29 cellular contexts compared by ENCODE assay signal in genomic region chr16:77306050-77306616, GRCh38.
A peak's percentile ranks its signal among the peaks of the same experiment; 100 is the strongest.
DNase-seq lines count a peak whose midpoint lies in the region; ATAC-seq and TF ChIP-seq lines count a peak whose summit lies in the region.
"Had no signal": no experiment of that assay in that cellular context is flagged by ENCODE, and none has a peak within 500 bp of the region (broad histone marks: within the 10 kb centered on the region; RNA-seq: fewer than 3 reads in every experiment).

No MANE protein-coding gene starts in this region.

- no peak overlapping the region for H3K27ac ChIP-seq in PC-3 (ENCODE audit: low read length)
- H3K27ac ChIP-seq: body of pancreas, dorsolateral prefrontal cortex, gastroesophageal sphincter, RWPE1, SK-N-MC, suprapubic skin, uterus had no signal

- H3K4me3 Mint-ChIP-seq in activated T-cell treated with anti-CD3 and anti-CD28 coated beads, Interleukin-2, amount 50 U/mL, for 72 hours: no peak overlapping the region
- H3K4me3 Mint-ChIP-seq in T-cell: no peak overlapping the region
- H3K4me3 Mint-ChIP-seq: activated CD4-positive, alpha-beta memory T cell treated with anti-CD3 and anti-CD28 coated beads, Interleukin-2, amount 10 ng/mL, durations not matched to agents 7 days and 5 days; activated naive CD8-positive, alpha-beta T cell; naive thymus-derived CD4-positive, alpha-beta T cell; T-helper 1 cell treated with Interleukin-12 subunit alpha and Interleukin-12 subunit beta and Interleukin-4 antibody, amounts not matched to agents 30 μg/mL and 1 μg/mL, for 36 hours had no signal

- H3K9ac ChIP-seq in PC-3 (ENCODE audit: low read length): no peak overlapping the region

- no peak overlapping the region for H3K27ac Mint-ChIP-seq in activated T-cell treated with anti-CD3 and anti-CD28 coated beads, Interleukin-2, amount 50 U/mL, for 72 hours
- no peak overlapping the region for H3K27ac Mint-ChIP-seq in T-cell
- H3K27ac Mint-ChIP-seq: activated CD4-positive, alpha-beta memory T cell treated with anti-CD3 and anti-CD28 coated beads, Interleukin-2, amount 10 ng/mL, durations not matched to agents 7 days and 5 days; activated naive CD8-positive, alpha-beta T cell; IgD-negative memory B cell; naive thymus-derived CD4-positive, alpha-beta T cell; T-helper 1 cell treated with Interleukin-12 subunit alpha and Interleukin-12 subunit beta and Interleukin-4 antibody, amounts not matched to agents 30 μg/mL and 1 μg/mL, for 36 hours had no signal

- H3F3A ChIP-seq in PC-3 (ENCODE audit: low read length, unreplicated experiment): no peaks in the 10 kb centered on the region

- TF ChIP-seq CTCF in LNCaP clone FGC (IDR thresholded peaks at IDR 0.05; ENCODE audit: control insufficient read depth, extremely low read depth, insufficient read depth) (no peak), PC-3 (conservative IDR thresholded peaks at IDR 0.05; ENCODE audit: low read depth, low read length) (no peak), kidney epithelial cell (IDR thresholded peaks at IDR 0.05; ENCODE audit: insufficient read depth, low read length, poor library complexity, severe bottlenecking) (no peak)

- H2AFZ ChIP-seq in PC-3 (ENCODE audit: low read length): no peak overlapping the region

- intact Hi-C loops in PC-3 (cut with micrococcal nuclease): no loop called here

- H3K4me3 ChIP-seq in LNCaP clone FGC (ENCODE audit: low read depth, low read length) (no peak overlapping the region), PC-3 (ENCODE audit: low read length) (no peak overlapping the region), kidney epithelial cell (ENCODE audit: low read depth, low read length) (no peak overlapping the region)
- H3K4me3 ChIP-seq: body of pancreas, dorsolateral prefrontal cortex, gastroesophageal sphincter, SK-N-MC, suprapubic skin, uterus had no signal

- H3K36me3 Mint-ChIP-seq in activated T-cell treated with anti-CD3 and anti-CD28 coated beads, Interleukin-2, amount 50 U/mL, for 72 hours (ENCODE audit: insufficient read depth in 2 of 2): peaks cover 0 to 2% of the 10 kb centered on the region in 2 donors
- H3K36me3 Mint-ChIP-seq in T-cell: no peaks in the 10 kb centered on the region
- H3K36me3 Mint-ChIP-seq: activated naive CD8-positive, alpha-beta T cell; IgD-negative memory B cell; naive thymus-derived CD4-positive, alpha-beta T cell had no signal

- DNase-seq in G401 (ENCODE audit: low spot score): peak; percentile 43
- DNase-seq in LNCaP clone FGC (ENCODE audit: low read depth): peak; percentile 53
- peak; percentile 29 for DNase-seq in PC-3
- peak; percentile 34 for DNase-seq in kidney epithelial cell (ENCODE audit: low read depth)
- no peak for DNase-seq in activated T-cell treated with anti-CD3 and anti-CD28 coated beads, Interleukin-2, amount 50 U/mL, for 72 hours
- no peak for DNase-seq in T-cell
- DNase-seq: activated CD4-positive, alpha-beta memory T cell treated with anti-CD3 and anti-CD28 coated beads, Interleukin-2, amount 10 ng/mL, durations not matched to agents 7 days and 5 days; activated CD4-positive, CD25-positive, alpha-beta regulatory T cell treated with anti-CD3 and anti-CD28 coated beads, Interleukin-2, amount 50 U/mL, for 72 hours; body of pancreas; cerebellar nuclear complex; dorsolateral prefrontal cortex; H7; islet precursor cell; midbrain; MV-4-11; NCI-H1694; NCI-H526 treated with DMSO at 0.1 percent for 48 hours; occipital lobe; stimulated activated naive CD4-positive, alpha-beta T cell; uterus had no signal

- no TSS peak for BruUV-seq in PC-3 (replicated peaks; lab: Mats Ljungman, UMichigan)

- H3K27me3 ChIP-seq in PC-3 (ENCODE audit: low read length) (no peaks in the 10 kb centered on the region), kidney epithelial cell (ENCODE audit: control insufficient read depth, insufficient read depth, low read length) (no peaks in the 10 kb centered on the region)
- H3K27me3 ChIP-seq: suprapubic skin, uterus had no signal

- peaks cover 41% of the 10 kb centered on the region for H3K4me1 ChIP-seq in PC-3 (ENCODE audit: insufficient read depth, low read length)
- H3K4me1 ChIP-seq: body of pancreas, gastroesophageal sphincter, suprapubic skin, uterus had no signal

- H3K27me3 Mint-ChIP-seq in activated T-cell treated with anti-CD3 and anti-CD28 coated beads, Interleukin-2, amount 50 U/mL, for 72 hours (ENCODE audit: low read depth): peaks cover 39% of the 10 kb centered on the region
- peaks cover 3 to 7% of the 10 kb centered on the region in 2 donors for H3K27me3 Mint-ChIP-seq in T-cell
- H3K27me3 Mint-ChIP-seq: activated naive CD8-positive, alpha-beta T cell had no signal

- no peaks in the 10 kb centered on the region for H3K9me2 ChIP-seq in PC-3 (replicated peaks; ENCODE audit: low read length)

- POLR2A ChIA-PET in PC-3 (lab: Charles Lee; ENCODE audit: unreplicated experiment) (no interaction called here), T-cell (lab: Charles Lee) (no interaction called here)

- no peaks in the 10 kb centered on the region for H3K79me2 ChIP-seq in PC-3 (ENCODE audit: low read length)

- H3K9me3 ChIP-seq in PC-3 (ENCODE audit: low read length): no peaks in the 10 kb centered on the region
- H3K9me3 ChIP-seq: body of pancreas, gastroesophageal sphincter, suprapubic skin, uterus had no signal

- peaks cover 40% of the 10 kb centered on the region for H3K4me1 Mint-ChIP-seq in activated T-cell treated with anti-CD3 and anti-CD28 coated beads, Interleukin-2, amount 50 U/mL, for 72 hours (ENCODE audit: low read depth)
- H3K4me1 Mint-ChIP-seq in T-cell: no peaks in the 10 kb centered on the region
- H3K4me1 Mint-ChIP-seq: IgD-negative memory B cell had no signal

- no peak overlapping the region for H3K4me2 ChIP-seq in PC-3 (ENCODE audit: low read length)

- H4K20me1 ChIP-seq in PC-3 (ENCODE audit: low read length): no peaks in the 10 kb centered on the region

- CTCF ChIA-PET in PC-3 (lab: Charles Lee): no interaction called here
- CTCF ChIA-PET in T-cell (lab: Charles Lee): no interaction called here

- peaks cover 0 to 2% of the 10 kb centered on the region in 2 donors for H3K9me3 Mint-ChIP-seq in activated T-cell treated with anti-CD3 and anti-CD28 coated beads, Interleukin-2, amount 50 U/mL, for 72 hours
- H3K9me3 Mint-ChIP-seq in T-cell: peaks cover 0 to 3% (median 0%) of the 10 kb centered on the region in 3 donors
- H3K9me3 Mint-ChIP-seq: activated CD4-positive, alpha-beta memory T cell treated with anti-CD3 and anti-CD28 coated beads, Interleukin-2, amount 10 ng/mL, durations not matched to agents 7 days and 5 days; IgD-negative memory B cell; naive thymus-derived CD4-positive, alpha-beta T cell; T-helper 1 cell treated with Interleukin-12 subunit alpha and Interleukin-12 subunit beta and Interleukin-4 antibody, amounts not matched to agents 30 μg/mL and 1 μg/mL, for 36 hours had no signal

- H3K36me3 ChIP-seq in PC-3 (ENCODE audit: low read depth, low read length) (no peaks in the 10 kb centered on the region), kidney epithelial cell (ENCODE audit: control insufficient read depth, insufficient read depth, low read length) (no peaks in the 10 kb centered on the region)
- H3K36me3 ChIP-seq: gastroesophageal sphincter, suprapubic skin, uterus had no signal

- in situ Hi-C loops in G401 (cut with HindIII; ENCODE audit: low sequenced_read_pairs): no loop called here

- ATAC-seq in PC-3 (no peak), HG02588 (IDR thresholded peaks at IDR 0.05; ENCODE audit: unreplicated experiment) (no peak), T-cell (replicated peaks in 1 of 4) (no peak)
- no peak for ATAC-seq in activated T-cell treated with anti-CD3 and anti-CD28 coated beads, Interleukin-2, amount 50 U/mL, for 72 hours (replicated peaks in 1 of 2)
- ATAC-seq: body of pancreas; gastroesophageal sphincter; naive thymus-derived CD4-positive, alpha-beta T cell had no signal

Comparison
In these comparisons a context has a peak if more than half of its experiments do, and no peak if none do; other contexts are left out.
1. DNase-seq: peak in G401 (single experiment), LNCaP clone FGC (single experiment), PC-3 (single experiment) and kidney epithelial cell (single experiment); none in activated T-cell treated with anti-CD3 and anti-CD28 coated beads, Interleukin-2, amount 50 U/mL, for 72 hours (0 of 2) and T-cell (0 of 34).